In the genomic region with DNA sequence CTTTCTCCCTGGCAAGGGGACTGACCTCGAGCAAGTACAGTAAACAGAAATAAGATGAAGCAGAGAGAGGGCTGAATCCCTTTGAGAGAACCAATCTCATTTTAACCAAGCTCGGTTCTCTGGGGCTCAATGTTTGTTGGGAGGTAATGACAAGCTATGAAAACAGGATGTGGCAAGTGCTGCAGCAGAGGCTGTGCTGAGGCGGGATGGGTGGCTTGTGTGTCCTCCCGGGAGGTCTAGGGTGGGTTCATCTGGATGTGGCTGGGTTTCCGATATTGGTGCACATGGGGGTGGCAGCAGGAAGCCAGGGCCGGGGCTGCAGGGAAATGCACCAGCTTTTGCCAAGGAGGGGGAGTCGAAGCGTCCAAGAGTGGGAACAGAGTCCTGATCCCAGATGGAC, we compare ENCODE assay signal across 13 cellular contexts.
DNase-seq lines count a peak whose midpoint lies in the region; ATAC-seq, FAIRE-seq and TF ChIP-seq lines count a peak whose summit lies in the region.
"Had no signal": no experiment of that assay in that cellular context is flagged by ENCODE, and none has a peak within 500 bp of the region (broad histone marks: within the 10 kb centered on the region; RNA-seq: fewer than 3 reads in every experiment).

No MANE protein-coding gene starts in this region.

- peaks cover 46 to 76% (median 59%) of the 10 kb centered on the region in 4 donors for H3K4me1 Mint-ChIP-seq in CD4-positive, alpha-beta memory T cell
- peaks cover 61% of the 10 kb centered on the region for H3K4me1 Mint-ChIP-seq in activated naive CD4-positive, alpha-beta T cell treated with anti-CD3 and anti-CD28 coated beads for 36 hours (ENCODE audit: low read depth)

- no peaks in the 10 kb centered on the region for H3K9me3 ChIP-seq in CD4-positive, alpha-beta memory T cell (ENCODE audit: control insufficient read depth in 1 of 2, low read length in 2 of 2)
- H3K9me3 ChIP-seq in spleen: no peaks in the 10 kb centered on the region
- no peaks in the 10 kb centered on the region for H3K9me3 ChIP-seq in Karpas-422 (ENCODE audit: low read length)
- H3K9me3 ChIP-seq in left lung: no peaks in the 10 kb centered on the region
- H3K9me3 ChIP-seq: tibial artery had no signal

- no peaks in the 10 kb centered on the region for H3K27me3 Mint-ChIP-seq in CD4-positive, alpha-beta memory T cell
- no peaks in the 10 kb centered on the region for H3K27me3 Mint-ChIP-seq in activated naive CD4-positive, alpha-beta T cell treated with anti-CD3 and anti-CD28 coated beads for 36 hours (ENCODE audit: low read depth)

- POLR2A ChIA-PET in CD4-positive, alpha-beta memory T cell (lab: Charles Lee; ENCODE audit: partially characterized antibody): interaction anchor here (0.7 to 2.8 kb wide), 20 partner anchors 10 to 1719 kb away, joined by 3 to 16 read pairs (median 4); a partner anchor contains a TSS

- intact Hi-C loops in CD4-positive, alpha-beta memory T cell (cut with micrococcal nuclease): loop anchor here (5.0 kb wide), 1 partner anchor 32 kb away; no protein-coding TSS in a partner anchor
- intact Hi-C loops in activated naive CD4-positive, alpha-beta T cell treated with anti-CD3 and anti-CD28 coated beads for 36 hours (cut with micrococcal nuclease): loop anchor here (2.0 kb wide), 1 partner anchor 39 kb away; no protein-coding TSS in a partner anchor
- intact Hi-C loops in spleen (cut with DNase I; ENCODE audit: low total_unique reads): no loop called here
- intact Hi-C loops in head of caudate nucleus (cut with DNase I): no loop called here
- intact Hi-C loops in left lung (cut with DNase I): no loop called here

- H3K27ac ChIP-seq in CD4-positive, alpha-beta memory T cell (ENCODE audit: low read depth, low read length): peak overlapping the region; percentile 30
- H3K27ac ChIP-seq in spleen (peak overlapping the region in 7 of 8 donors; percentile 1 to 78 (median 51)), Karpas-422 (ENCODE audit: low read length) (no peak overlapping the region), left lung (no peak overlapping the region)
- H3K27ac ChIP-seq: tibial artery had no signal

- no peak overlapping the region for H2AFZ ChIP-seq in Karpas-422 (ENCODE audit: low read length)

- peaks cover 0 to 2% (median 0%) of the 10 kb centered on the region in 8 donors for H3K9me3 Mint-ChIP-seq in CD4-positive, alpha-beta memory T cell
- no peaks in the 10 kb centered on the region for H3K9me3 Mint-ChIP-seq in activated naive CD4-positive, alpha-beta T cell treated with anti-CD3 and anti-CD28 coated beads for 36 hours

- ATAC-seq in left lung: no peak

- TF ChIP-seq CTCF in spleen (IDR thresholded peaks at IDR 0.05 in 8 of 11, conservative IDR thresholded peaks at IDR 0.05 in 3 of 11) (no peak), left lung (IDR thresholded peaks at IDR 0.05) (no peak)

- H3K27ac Mint-ChIP-seq in CD4-positive, alpha-beta memory T cell: peak overlapping the region; percentile 66 to 96 (median 88)
- H3K27ac Mint-ChIP-seq in activated naive CD4-positive, alpha-beta T cell treated with anti-CD3 and anti-CD28 coated beads for 36 hours: no peak overlapping the region

- H3K4me3 ChIP-seq in CD4-positive, alpha-beta memory T cell (ENCODE audit: low read length in 2 of 2): peak overlapping the region in 1 of 2 donors; percentile 0
- no peak overlapping the region for H3K4me3 ChIP-seq in spleen
- H3K4me3 ChIP-seq in Karpas-422 (ENCODE audit: low read length): no peak overlapping the region
- no peak overlapping the region for H3K4me3 ChIP-seq in left lung
- H3K4me3 ChIP-seq: tibial artery had no signal

- WGBS in spleen, 5 donors: 19 to 45% (median 25%) methylated on average over 8 of the region's 8 CpGs

- H3K4me3 Mint-ChIP-seq in CD4-positive, alpha-beta memory T cell: peak overlapping the region; percentile 8 to 81 (median 72)
- H3K4me3 Mint-ChIP-seq in activated naive CD4-positive, alpha-beta T cell treated with anti-CD3 and anti-CD28 coated beads for 36 hours: no peak overlapping the region

- H3K9me2 ChIP-seq in Karpas-422 (replicated peaks; ENCODE audit: insufficient read depth, low read length): no peaks in the 10 kb centered on the region

- H3K9ac ChIP-seq in Karpas-422 (ENCODE audit: low read length): no peak overlapping the region

- no peak for FAIRE-seq in frontal cortex (lab: Jason Lieb, UNC)
- FAIRE-seq: colon had no signal

- H4K20me1 ChIP-seq in Karpas-422 (ENCODE audit: insufficient read depth, low read depth, low read length): no peaks in the 10 kb centered on the region

- H3K4me1 ChIP-seq in CD4-positive, alpha-beta memory T cell (ENCODE audit: insufficient read depth, low read length): peaks cover 47% of the 10 kb centered on the region
- H3K4me1 ChIP-seq in spleen (peaks cover 0 to 58% (median 13%) of the 10 kb centered on the region in 6 donors), Karpas-422 (ENCODE audit: low read length) (no peaks in the 10 kb centered on the region), left lung (no peaks in the 10 kb centered on the region)
- H3K4me1 ChIP-seq: tibial artery had no signal

- no peak overlapping the region for H3K4me2 ChIP-seq in Karpas-422 (ENCODE audit: low read depth, low read length, poor library complexity, severe bottlenecking)

- H3K79me2 ChIP-seq in Karpas-422 (ENCODE audit: low read length): no peaks in the 10 kb centered on the region

- no peaks in the 10 kb centered on the region for H3K36me3 Mint-ChIP-seq in CD4-positive, alpha-beta memory T cell
- H3K36me3 Mint-ChIP-seq in activated naive CD4-positive, alpha-beta T cell treated with anti-CD3 and anti-CD28 coated beads for 36 hours (ENCODE audit: low read depth): no peaks in the 10 kb centered on the region

- CTCF ChIA-PET in CD4-positive, alpha-beta memory T cell (lab: Charles Lee; ENCODE audit: partially characterized antibody): interaction anchor here (1.2 to 7.0 kb wide), 8 partner anchors 9 to 151 kb away, joined by 3 to 46 read pairs (median 8); no protein-coding TSS in a partner anchor
- CTCF ChIA-PET in activated naive CD4-positive, alpha-beta T cell treated with anti-CD3 and anti-CD28 coated beads for 36 hours (lab: Charles Lee): interaction anchor here (0.7 to 4.2 kb wide), 4 partner anchors 12 to 31 kb away, joined by 3 to 20 read pairs (median 4); no protein-coding TSS in a partner anchor

- H3K27me3 ChIP-seq in CD4-positive, alpha-beta memory T cell (ENCODE audit: insufficient read depth, low read length): no peaks in the 10 kb centered on the region
- no peaks in the 10 kb centered on the region for H3K27me3 ChIP-seq in spleen (replicated peaks in 1 of 7)
- no peaks in the 10 kb centered on the region for H3K27me3 ChIP-seq in Karpas-422 (ENCODE audit: low read length)
- H3K27me3 ChIP-seq in left lung: no peaks in the 10 kb centered on the region
- H3K27me3 ChIP-seq: tibial artery had no signal

- peak; percentile 49 to 62 (median 55) for DNase-seq in CD4-positive, alpha-beta memory T cell
- peak; percentile 16 for DNase-seq in T-helper 9 cell
- DNase-seq in activated naive CD4-positive, alpha-beta T cell treated with anti-CD3 and anti-CD28 coated beads for 36 hours: peak; percentile 54
- DNase-seq in spleen: peak; percentile 87
- no peak for DNase-seq in Karpas-422
- DNase-seq in head of caudate nucleus: no peak
- DNase-seq in frontal cortex (ENCODE audit: low spot score in 2 of 2): no peak
- no peak for DNase-seq in left lung
- DNase-seq: foreskin melanocyte, left cardiac atrium, NCI-H187, tibial artery had no signal

- no peak for TF ChIP-seq POLR2A in spleen (IDR thresholded peaks at IDR 0.05)

- no peaks in the 10 kb centered on the region for H3K36me3 ChIP-seq in CD4-positive, alpha-beta memory T cell (ENCODE audit: insufficient read depth, low read length)
- H3K36me3 ChIP-seq in spleen: peaks cover 0 to 52% (median 6%) of the 10 kb centered on the region in 6 donors
- H3K36me3 ChIP-seq in Karpas-422 (ENCODE audit: insufficient read depth, low read length): no peaks in the 10 kb centered on the region
- peaks cover 0 to 11% of the 10 kb centered on the region in 2 donors for H3K36me3 ChIP-seq in left lung
- H3K36me3 ChIP-seq: tibial artery had no signal

Comparison
In these comparisons a context has a peak if more than half of its experiments do, and no peak if none do; other contexts are left out.
1. DNase-seq: peak in CD4-positive, alpha-beta memory T cell (5 of 5), T-helper 9 cell (single experiment), activated naive CD4-positive, alpha-beta T cell treated with anti-CD3 and anti-CD28 coated beads for 36 hours (single experiment) and spleen (single experiment); none in Karpas-422 (single experiment), head of caudate nucleus (0 of 42), frontal cortex (0 of 2) and left lung (0 of 2).
2. H3K27ac ChIP-seq: peak in CD4-positive, alpha-beta memory T cell (single experiment) and spleen (7 of 8); none in Karpas-422 (single experiment) and left lung (0 of 2).
3. intact Hi-C loops: an anchor here in CD4-positive, alpha-beta memory T cell (5.0 kb wide) and activated naive CD4-positive, alpha-beta T cell treated with anti-CD3 and anti-CD28 coated beads for 36 hours (2.0 kb wide); none called in spleen, head of caudate nucleus and left lung.